In genomic region chr20:328596-329324, GRCh38 we compare ENCODE assay signal across 9 cellular contexts. TPM values are rescaled to one million over a fixed set of nuclear protein-coding genes. Genes with fewer than 3 reads are reported as not detected.
DNase-seq lines count a peak whose midpoint lies in the region; ATAC-seq and TF ChIP-seq lines count a peak whose summit lies in the region.
"Had no signal": no experiment of that assay in that cellular context is flagged by ENCODE, and none has a peak within 500 bp of the region (broad histone marks: within the 10 kb centered on the region; RNA-seq: fewer than 3 reads in every experiment).

No MANE protein-coding gene starts in this region.

- WGBS in IMR-90 (ENCODE audit: extremely low coverage in 2 of 2, insufficient read length in 1 of 2), 2 experiments: 61% methylated on average over 3 of the region's 9 CpGs; no CpG with 5 or more reads in 1 of the 2 experiments

- POLR2A ChIA-PET in IMR-90 (lab: Charles Lee; ENCODE audit: unreplicated experiment): interaction anchor here (0.5 to 0.7 kb wide), 4 partner anchors 11 to 72 kb away, joined by 4 to 12 read pairs (median 11); no protein-coding TSS in a partner anchor
- POLR2A ChIA-PET in naive thymus-derived CD8-positive, alpha-beta T cell (lab: Charles Lee): interaction anchor here (0.6 to 2.4 kb wide), 8 partner anchors 8 to 214 kb away, joined by 3 to 7 read pairs (median 4); partner anchors contain the start of gene ZCCHC3

- peaks cover 48% of the 10 kb centered on the region for H3K4me1 Mint-ChIP-seq in brain
- peaks cover 14 to 46% (median 41%) of the 10 kb centered on the region in 4 donors for H3K4me1 Mint-ChIP-seq in naive thymus-derived CD8-positive, alpha-beta T cell

- H3K9ac ChIP-seq in BLaER1 (peak overlapping the region; percentile 36), IMR-90 (ENCODE audit: low read depth, low read length) (peak overlapping the region; percentile 37; the same call in 1 of the 2 replicates)

- CTCF ChIA-PET in IMR-90 (lab: Yijun Ruan, JAX): interaction anchor here (0.6 kb wide), 1 partner anchor 326 kb away, joined by 3 read pairs; no protein-coding TSS in a partner anchor

- H4K5ac ChIP-seq in IMR-90 (ENCODE audit: low read depth, low read length): no peak overlapping the region

- no peak overlapping the region for H3K18ac ChIP-seq in IMR-90 (ENCODE audit: low read depth, low read length)

- H3K27ac ChIP-seq in BLaER1: no peak overlapping the region
- 0 out of 2 replicates have a peak overlapping the region, but pooled peaks have one; percentile 3 for H3K27ac ChIP-seq in IMR-90 (ENCODE audit: insufficient read depth, low read length)
- no peak overlapping the region for H3K27ac ChIP-seq in caudate nucleus (ENCODE audit: low read depth, low read length)

- H3K14ac ChIP-seq in IMR-90 (replicated peaks; ENCODE audit: low read depth, low read length): no peak overlapping the region

- no peak for ATAC-seq in IMR-90 (ENCODE audit: low read depth)
- no peak for ATAC-seq in naive thymus-derived CD8-positive, alpha-beta T cell
- ATAC-seq in GM19395 (IDR thresholded peaks at IDR 0.05; ENCODE audit: unreplicated experiment): no peak
- ATAC-seq in GM18519 (IDR thresholded peaks at IDR 0.05; ENCODE audit: low FRiP score, unreplicated experiment): no peak

- no TSS peak for BruUV-seq in IMR-90 (replicated peaks; lab: Mats Ljungman, UMichigan)

- H4K91ac ChIP-seq in IMR-90 (ENCODE audit: insufficient read depth, low read depth, low read length): peak overlapping the region; percentile 9; the same call in 1 of the 2 replicates

- H2AK9ac ChIP-seq in IMR-90 (replicated peaks; ENCODE audit: low read depth, low read length, poor library complexity): peak overlapping the region; percentile 31

- TF ChIP-seq RAD21 in IMR-90 (IDR thresholded peaks at IDR 0.05; ENCODE audit: low read length): no peak

- intact Hi-C loops in IMR-90 (cut with micrococcal nuclease): no loop called here

- H3K4ac ChIP-seq in IMR-90 (ENCODE audit: low read depth, low read length): no peak overlapping the region

- no peak overlapping the region for H4K8ac ChIP-seq in IMR-90 (ENCODE audit: low read depth in 2 of 2, low read length in 2 of 2)

- in situ Hi-C loops in IMR-90 (cut with MboI; ENCODE audit: low sequenced_read_pairs): no loop called here

- H3K27me3 Mint-ChIP-seq in brain: no peaks in the 10 kb centered on the region
- no peaks in the 10 kb centered on the region for H3K27me3 Mint-ChIP-seq in naive thymus-derived CD8-positive, alpha-beta T cell

- H3K4me3 ChIP-seq in BLaER1 (peak overlapping the region; percentile 94; the same call in 1 of the 2 replicates), IMR-90 (ENCODE audit: insufficient read depth, low read depth, low read length) (no peak overlapping the region)

- H3K4me1 ChIP-seq in BLaER1 (peaks cover 33% of the 10 kb centered on the region), IMR-90 (ENCODE audit: control insufficient read depth, insufficient read depth, low read length) (peaks cover 15% of the 10 kb centered on the region)

- H3K36me3 ChIP-seq in BLaER1 (peaks cover 23% of the 10 kb centered on the region), IMR-90 (ENCODE audit: control insufficient read depth, insufficient read depth, low read length) (peaks cover 8% of the 10 kb centered on the region; the same call in 1 of the 2 replicates)

- no peaks in the 10 kb centered on the region; the same call in 1 of the 2 replicates for H3K9me1 ChIP-seq in IMR-90 (ENCODE audit: insufficient read depth, low read length)

- peaks cover 12% of the 10 kb centered on the region for H3K36me3 Mint-ChIP-seq in brain
- H3K36me3 Mint-ChIP-seq in naive thymus-derived CD8-positive, alpha-beta T cell: no peaks in the 10 kb centered on the region

- H3K4me3 Mint-ChIP-seq in brain: peak overlapping the region; percentile 84 to 95 (median 93)
- H3K4me3 Mint-ChIP-seq in naive thymus-derived CD8-positive, alpha-beta T cell: peak overlapping the region; percentile 61 to 87 (median 80)

- no peak for TF ChIP-seq CTCF in IMR-90 (conservative IDR thresholded peaks at IDR 0.05; ENCODE audit: low read depth, low read length)
- no peak for TF ChIP-seq CTCF in brain (conservative IDR thresholded peaks at IDR 0.05)

- dilution Hi-C loops in IMR-90 (cut with HindIII; ENCODE audit: low sequenced_read_pairs, unreplicated experiment): no loop called here

- H3K27ac Mint-ChIP-seq in brain: peak overlapping the region; percentile 76 to 90 (median 82)
- peak overlapping the region; percentile 76 to 98 (median 87) for H3K27ac Mint-ChIP-seq in naive thymus-derived CD8-positive, alpha-beta T cell

- H3K23ac ChIP-seq in IMR-90 (ENCODE audit: low read depth, low read length): 0 out of 2 replicates have a peak overlapping the region, but pooled peaks have one; percentile 15

- H3K4me2 ChIP-seq in BLaER1 (peak overlapping the region; percentile 89), IMR-90 (ENCODE audit: low read depth, low read length) (peak overlapping the region; percentile 37; the same call in 1 of the 2 replicates)

- H3K56ac ChIP-seq in IMR-90 (ENCODE audit: extremely low read depth, insufficient read depth, low read length): no peak overlapping the region

- H4K20me1 ChIP-seq in BLaER1: peaks cover 62% of the 10 kb centered on the region
- peaks cover 51% of the 10 kb centered on the region for H4K20me1 ChIP-seq in IMR-90 (ENCODE audit: insufficient read depth, low read length)

- H2BK15ac ChIP-seq in IMR-90 (ENCODE audit: low read depth, low read length): no peak overlapping the region

- H3K27me3 ChIP-seq in BLaER1 (no peaks in the 10 kb centered on the region), IMR-90 (ENCODE audit: control insufficient read depth, insufficient read depth, low read length) (no peaks in the 10 kb centered on the region)

- DNase-seq in IMR-90 (no peak), caudate nucleus (lab: John Stamatoyannopoulos, UW) (no peak), NCI-H1694 (lab: John Stamatoyannopoulos, UW) (no peak)
- peak in 6 of 10 donors; percentile 17 to 72 (median 36) for DNase-seq in naive thymus-derived CD8-positive, alpha-beta T cell
- DNase-seq: activated effector memory CD4-positive, alpha-beta T cell treated with Interleukin-2 at 50 U/mL for 16 hours had no signal

- TF ChIP-seq POLR2A in IMR-90 (IDR thresholded peaks at IDR 0.05; ENCODE audit: low read depth, low read length): no peak

- no peaks in the 10 kb centered on the region for H3K9me3 Mint-ChIP-seq in brain
- H3K9me3 Mint-ChIP-seq in naive thymus-derived CD8-positive, alpha-beta T cell: no peaks in the 10 kb centered on the region

- H2BK120ac ChIP-seq in IMR-90 (ENCODE audit: low read depth, low read length): no peak overlapping the region

- H2AFZ ChIP-seq in IMR-90 (replicated peaks; ENCODE audit: low read length, poor library complexity): no peak overlapping the region

- H2AK5ac ChIP-seq in IMR-90 (ENCODE audit: low read depth, low read length): peak overlapping the region; percentile 65

- peaks cover 24 to 40% of the 10 kb centered on the region in 2 experiments for H3K79me1 ChIP-seq in IMR-90 (ENCODE audit: low read depth in 1 of 2, low read length in 2 of 2)

- H3K9me3 ChIP-seq in BLaER1 (no peaks in the 10 kb centered on the region), IMR-90 (ENCODE audit: control insufficient read depth, insufficient read depth, low read length) (no peaks in the 10 kb centered on the region)

- H2BK20ac ChIP-seq in IMR-90 (ENCODE audit: low read depth, low read length): no peak overlapping the region

- H2BK5ac ChIP-seq in IMR-90 (ENCODE audit: low read depth, low read length, poor library complexity, severe bottlenecking): no peak overlapping the region

TF ChIP-seq in IMR-90, 13 proteins besides CTCF, POLR2A, EP300 and RAD21 (continues in another document):
- TF ChIP-seq CEBPB (IDR thresholded peaks at IDR 0.05; ENCODE audit: low read depth, low read length): no peak

RNA-seq across cellular contexts. Expression of gene SOX12, which starts 3.4 kb away (rescaled TPM):
- 1.1 TPM in 2 replicates for total RNA-seq in IMR-90 (2012; rRNA removed)
- polyA plus RNA-seq in IMR-90 (2012; rRNA removed) (6.2 and 6.4 TPM in 2 replicates), brain (ENCODE audit: insufficient read depth, low read depth, low replicate concordance) (38.3 TPM)
- 9.7 and 10.0 TPM in 2 replicates for polyA plus RNA-seq in IMR-90 (2012; cell fraction: cytosol; rRNA removed)
- 15.8 and 22.6 TPM in 2 replicates for polyA plus RNA-seq in IMR-90 (2012; cell fraction: nucleus; rRNA removed; ENCODE audit: low replicate concordance)
- total RNA-seq in naive thymus-derived CD8-positive, alpha-beta T cell: 10 to 100 TPM; 19.8 to 21.7 TPM
- polyA plus RNA-seq in naive thymus-derived CD8-positive, alpha-beta T cell: 1 to 10 TPM; 1.3 to 2.1 (median 2.0) TPM

RNA-seq across cellular contexts. Expression of gene NRSN2, which starts 18.2 kb away (rescaled TPM):
- total RNA-seq in IMR-90 (2012; rRNA removed): 9.9 and 17.5 TPM in 2 replicates
- 75.1 and 101 TPM in 2 replicates for polyA plus RNA-seq in IMR-90 (2012; rRNA removed)
- 67.5 and 73.6 TPM in 2 replicates for polyA plus RNA-seq in IMR-90 (2012; cell fraction: cytosol; rRNA removed)
- polyA plus RNA-seq in IMR-90 (2012; cell fraction: nucleus; rRNA removed; ENCODE audit: low replicate concordance): 35.0 and 62.6 TPM in 2 replicates
- polyA plus RNA-seq in brain (ENCODE audit: insufficient read depth, low read depth, low replicate concordance): 185 TPM
- total RNA-seq in naive thymus-derived CD8-positive, alpha-beta T cell: 1 to 10 TPM; 1.2 to 1.6 TPM
- polyA plus RNA-seq in naive thymus-derived CD8-positive, alpha-beta T cell: 1 to 10 TPM; 1.7 to 3.6 (median 2.6) TPM

RNA-seq across cellular contexts. Expression of gene ZCCHC3, which starts 31.4 kb away (rescaled TPM):
- 10.9 and 13.9 TPM in 2 replicates for total RNA-seq in IMR-90 (2012; rRNA removed)
- polyA plus RNA-seq in IMR-90 (2012; rRNA removed) (8.2 and 8.8 TPM in 2 replicates), brain (ENCODE audit: insufficient read depth, low read depth, low replicate concordance) (19.7 TPM)
- polyA plus RNA-seq in IMR-90 (2012; cell fraction: cytosol; rRNA removed): 7.4 and 8.5 TPM in 2 replicates
- polyA plus RNA-seq in IMR-90 (2012; cell fraction: nucleus; rRNA removed; ENCODE audit: low replicate concordance): 5.2 and 7.5 TPM in 2 replicates
- total RNA-seq in naive thymus-derived CD8-positive, alpha-beta T cell: 10 to 100 TPM; 29.6 to 29.7 TPM
- polyA plus RNA-seq in naive thymus-derived CD8-positive, alpha-beta T cell: 10 to 100 TPM in 1 of 3 donors, 1 to 10 TPM in 2; 6.9 to 13.9 (median 7.5) TPM

RNA-seq across cellular contexts. Expression of gene C20orf96, which starts 38.2 kb away (rescaled TPM):
- total RNA-seq in IMR-90 (2012; rRNA removed): 1.1 and 2.0 TPM in 2 replicates
- polyA plus RNA-seq in IMR-90 (2012; rRNA removed): 9.4 and 9.8 TPM in 2 replicates
- 4.7 and 4.8 TPM in 2 replicates for polyA plus RNA-seq in IMR-90 (2012; cell fraction: cytosol; rRNA removed)
- polyA plus RNA-seq in IMR-90 (2012; cell fraction: nucleus; rRNA removed; ENCODE audit: low replicate concordance): 15.6 and 30.1 TPM in 2 replicates
- polyA plus RNA-seq in brain (ENCODE audit: insufficient read depth, low read depth, low replicate concordance): 17.3 TPM
- total RNA-seq in naive thymus-derived CD8-positive, alpha-beta T cell: 1 to 10 TPM; 4.7 to 5.7 TPM
- polyA plus RNA-seq in naive thymus-derived CD8-positive, alpha-beta T cell: under 1 TPM; 0.46 to 0.80 (median 0.67) TPM

RNA-seq across cellular contexts. Expression of gene TRIB3, which starts 51.8 kb away (rescaled TPM):
- total RNA-seq in IMR-90 (2012; rRNA removed): 15.0 and 18.5 TPM in 2 replicates
- 23.2 and 23.4 TPM in 2 replicates for polyA plus RNA-seq in IMR-90 (2012; rRNA removed)
- polyA plus RNA-seq in IMR-90 (2012; cell fraction: cytosol; rRNA removed): 15.9 and 35.9 TPM in 2 replicates
- 13.3 and 22.2 TPM in 2 replicates for polyA plus RNA-seq in IMR-90 (2012; cell fraction: nucleus; rRNA removed; ENCODE audit: low replicate concordance)
- 28.7 TPM for polyA plus RNA-seq in brain (ENCODE audit: insufficient read depth, low read depth, low replicate concordance)
- total RNA-seq in naive thymus-derived CD8-positive, alpha-beta T cell: 1 to 10 TPM; 8.7 to 8.9 TPM
- polyA plus RNA-seq in naive thymus-derived CD8-positive, alpha-beta T cell: 1 to 10 TPM; 5.5 to 6.5 (median 6.2) TPM

Comparison
In these comparisons a context has a peak if more than half of its experiments do, and no peak if none do; other contexts are left out.
1. DNase-seq: peak in naive thymus-derived CD8-positive, alpha-beta T cell (6 of 10); none in IMR-90 (single experiment), caudate nucleus (0 of 61) and NCI-H1694 (single experiment).
2. RNA of gene NRSN2, which starts 18.2 kb away (polyA plus RNA-seq): 185 TPM in brain (single experiment) and 35.0 to 101 TPM in IMR-90; 1.7 to 3.6 TPM in naive thymus-derived CD8-positive, alpha-beta T cell; every median in the first group is over 4 times any median in the second.